8 cellular contexts compared by ENCODE assay signal in the genomic region with DNA sequence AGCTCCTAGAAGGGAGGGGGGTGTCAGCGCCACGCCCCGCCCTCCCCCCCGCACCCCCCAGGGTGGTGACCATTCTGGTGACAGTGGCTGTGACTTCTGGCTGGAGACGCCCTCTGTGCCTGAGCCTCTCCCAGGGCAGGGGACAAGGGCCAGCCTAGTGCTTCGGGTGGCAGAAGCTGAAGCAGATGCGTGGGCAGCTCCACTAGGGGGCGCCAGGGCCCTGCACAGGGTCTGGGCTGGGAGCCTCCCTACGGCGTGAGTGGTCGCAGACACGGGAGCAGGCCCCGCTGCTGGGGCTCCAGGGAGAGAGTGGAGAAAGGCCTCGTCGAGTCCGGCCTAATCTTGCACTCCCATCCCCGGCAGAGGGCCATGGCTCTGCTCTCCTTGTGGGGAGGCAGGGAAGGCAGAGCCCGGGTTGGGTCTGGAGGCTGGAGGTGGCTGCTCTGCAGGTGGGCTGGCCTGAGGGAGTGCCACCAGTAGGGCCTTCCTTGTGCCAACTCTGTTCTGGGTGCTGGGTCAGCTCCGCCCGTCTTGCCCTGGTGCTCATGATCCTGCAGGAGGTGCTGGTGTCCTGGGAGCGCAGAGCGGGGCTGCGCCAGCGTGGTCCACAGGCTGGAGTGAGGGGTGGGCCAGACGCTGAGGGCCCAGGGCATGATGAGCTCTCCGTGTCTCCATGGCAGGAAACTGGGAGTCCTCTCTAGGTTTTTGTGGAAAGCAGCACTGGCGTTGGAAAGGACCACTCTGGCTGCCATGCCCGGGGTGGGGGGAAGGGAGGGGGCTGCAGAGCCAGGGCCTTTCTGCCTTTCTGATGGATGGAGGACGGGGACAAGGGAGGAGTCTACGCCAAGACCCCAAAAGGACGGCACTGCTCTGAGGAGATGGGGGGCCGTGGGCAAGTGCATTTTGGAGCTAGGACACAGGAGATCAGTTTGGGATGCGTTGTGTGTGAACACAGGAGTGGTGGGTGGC. TPM values are rescaled to one million over a fixed set of nuclear protein-coding genes. Genes with fewer than 3 reads are reported as not detected.
A peak's percentile ranks its signal among the peaks of the same experiment; 100 is the strongest.
DNase-seq lines count a peak whose midpoint lies in the region; ATAC-seq and TF ChIP-seq lines count a peak whose summit lies in the region.

No MANE protein-coding gene starts in this region.

- TF ChIP-seq POLR2A in upper lobe of left lung (IDR thresholded peaks at IDR 0.05) = no peak

- H3K27ac ChIP-seq in dorsolateral prefrontal cortex (peak overlapping the region in 4 of 59 donors; percentile 11 to 56 (median 24)), upper lobe of left lung (no peak overlapping the region)

- no peaks in the 10 kb centered on the region for H3K9me3 ChIP-seq in upper lobe of left lung

- no peak overlapping the region for H3K27ac Mint-ChIP-seq in activated CD4-positive, alpha-beta T cell treated with anti-CD3 and anti-CD28 coated beads, Interleukin-2, amount 10 ng/mL, durations not matched to agents 24 days and 14 days
- no peak overlapping the region for H3K27ac Mint-ChIP-seq in natural killer cell

- intact Hi-C loops in activated CD4-positive, alpha-beta T cell treated with anti-CD3 and anti-CD28 coated beads, Interleukin-2, amount 10 ng/mL, durations not matched to agents 24 days and 14 days (cut with micrococcal nuclease) = loop anchor here (5.0 kb wide), 2 partner anchors 158 to 207 kb away; a partner anchor contains a TSS
- intact Hi-C loops in dorsolateral prefrontal cortex (cut with DNase I) (loop anchor here in 1 of 2 donors (5.0 kb wide), 2 partner anchors 43 to 153 kb away; a partner anchor contains a TSS), natural killer cell (cut with micrococcal nuclease) (no loop called here)

- no peaks in the 10 kb centered on the region for H3K27me3 Mint-ChIP-seq in activated CD4-positive, alpha-beta T cell treated with anti-CD3 and anti-CD28 coated beads, Interleukin-2, amount 10 ng/mL, durations not matched to agents 24 days and 14 days
- no peaks in the 10 kb centered on the region for H3K27me3 Mint-ChIP-seq in natural killer cell (ENCODE audit: low read depth in 2 of 2)

- peak; percentile 62 for DNase-seq in NCI-H2196 treated with DMSO at 0.1 percent for 48 hours (lab: John Stamatoyannopoulos, UW; ENCODE audit: unreplicated experiment)
- peak; percentile 91 for DNase-seq in activated CD4-positive, alpha-beta T cell treated with anti-CD3 and anti-CD28 coated beads, Interleukin-2, amount 10 ng/mL, durations not matched to agents 24 days and 14 days
- peak in 1 of 10 donors; percentile 61 for DNase-seq in dorsolateral prefrontal cortex
- DNase-seq in natural killer cell = peak; percentile 52
- peak; percentile 63 to 89 for DNase-seq in upper lobe of left lung
- DNase-seq in midbrain (lab: John Stamatoyannopoulos, UW) = no peak

- no peaks in the 10 kb centered on the region for H3K9me3 Mint-ChIP-seq in activated CD4-positive, alpha-beta T cell treated with anti-CD3 and anti-CD28 coated beads, Interleukin-2, amount 10 ng/mL, durations not matched to agents 24 days and 14 days
- H3K9me3 Mint-ChIP-seq in natural killer cell = no peaks in the 10 kb centered on the region

- peaks cover 19% of the 10 kb centered on the region for H3K4me1 Mint-ChIP-seq in activated CD4-positive, alpha-beta T cell treated with anti-CD3 and anti-CD28 coated beads, Interleukin-2, amount 10 ng/mL, durations not matched to agents 24 days and 14 days
- H3K4me1 Mint-ChIP-seq in natural killer cell = peaks cover 7 to 34% of the 10 kb centered on the region in 2 donors

- no peak for TF ChIP-seq EP300 in upper lobe of left lung (IDR thresholded peaks at IDR 0.05)

- H3K27me3 ChIP-seq in dorsolateral prefrontal cortex = no peaks in the 10 kb centered on the region
- no peaks in the 10 kb centered on the region for H3K27me3 ChIP-seq in upper lobe of left lung

- ATAC-seq in natural killer cell (no peak), upper lobe of left lung (ENCODE audit: low FRiP score in 2 of 2) (no peak), GM19328 (IDR thresholded peaks at IDR 0.05; ENCODE audit: unreplicated experiment) (no peak)

- H3K4me3 Mint-ChIP-seq in activated CD4-positive, alpha-beta T cell treated with anti-CD3 and anti-CD28 coated beads, Interleukin-2, amount 10 ng/mL, durations not matched to agents 24 days and 14 days = peak overlapping the region; percentile 39
- peak overlapping the region; percentile 37 for H3K4me3 Mint-ChIP-seq in natural killer cell

- H3K36me3 ChIP-seq in upper lobe of left lung = peaks cover 0 to 21% (median 2%) of the 10 kb centered on the region in 4 donors

- TF ChIP-seq CTCF in GM12875 (IDR thresholded peaks at IDR 0.05; ENCODE audit: borderline replicate concordance, insufficient read depth, low read depth, low read length) (peak; percentile 97), dorsolateral prefrontal cortex (IDR thresholded peaks at IDR 0.05 in 54 of 56, conservative IDR thresholded peaks at IDR 0.05 in 2 of 56; ENCODE audit: low read depth in 1 of 56, partially characterized antibody in 56 of 56) (peak in 55 of 56 donors; percentile 17 to 72 (median 59)), natural killer cell (IDR thresholded peaks at IDR 0.05) (peak; percentile 56), upper lobe of left lung (IDR thresholded peaks at IDR 0.05) (peak; percentile 61 to 74 (median 72))

- 66 to 68% methylated on average over 20 to 24 of the region's 33 CpGs for WGBS in upper lobe of left lung, 2 donors

- peaks cover 21 to 53% (median 41%) of the 10 kb centered on the region in 4 donors for H3K4me1 ChIP-seq in upper lobe of left lung

- H3K4me3 ChIP-seq in GM12875 (ENCODE audit: low read depth, low read length) (no peak overlapping the region), dorsolateral prefrontal cortex (peak overlapping the region in 2 of 59 donors; percentile 11 to 23), upper lobe of left lung (no peak overlapping the region)

- peaks cover 6% of the 10 kb centered on the region for H3K36me3 Mint-ChIP-seq in activated CD4-positive, alpha-beta T cell treated with anti-CD3 and anti-CD28 coated beads, Interleukin-2, amount 10 ng/mL, durations not matched to agents 24 days and 14 days (ENCODE audit: low read depth)
- no peaks in the 10 kb centered on the region for H3K36me3 Mint-ChIP-seq in natural killer cell

RNA-seq across cellular contexts. Expression of a gene that starts 2.5 kb away (rescaled TPM):
- total RNA-seq in activated CD4-positive, alpha-beta T cell treated with anti-CD3 and anti-CD28 coated beads, Interleukin-2, amount 10 ng/mL, durations not matched to agents 24 days and 14 days = 116 and 123 TPM in 2 replicates
- total RNA-seq in dorsolateral prefrontal cortex = 10 to 100 TPM; 28.0 to 64.9 (median 45.1) TPM
- total RNA-seq in natural killer cell = 10 to 100 TPM; 22.8 to 29.6 (median 27.0) TPM
- 10 to 100 TPM; 24.1 to 60.5 (median 47.8) TPM for total RNA-seq in upper lobe of left lung

RNA-seq across cellular contexts. Expression of a gene that starts 2.9 kb away (rescaled TPM):
- 39.0 and 40.6 TPM in 2 replicates for total RNA-seq in activated CD4-positive, alpha-beta T cell treated with anti-CD3 and anti-CD28 coated beads, Interleukin-2, amount 10 ng/mL, durations not matched to agents 24 days and 14 days
- total RNA-seq in dorsolateral prefrontal cortex (10 to 100 TPM in 95 of 120 experiments, 1 to 10 TPM in 25; 6.8 to 22.2 (median 12.3) TPM), natural killer cell (10 to 100 TPM; 15.9 to 21.6 (median 16.8) TPM), upper lobe of left lung (10 to 100 TPM; 14.0 to 57.6 (median 20.4) TPM)

RNA-seq across cellular contexts. Expression of a gene that starts 11.3 kb away (rescaled TPM):
- 11.5 and 12.1 TPM in 2 replicates for total RNA-seq in activated CD4-positive, alpha-beta T cell treated with anti-CD3 and anti-CD28 coated beads, Interleukin-2, amount 10 ng/mL, durations not matched to agents 24 days and 14 days
- total RNA-seq in dorsolateral prefrontal cortex (10 to 100 TPM in 119 of 120 experiments, 1 to 10 TPM in 1; 9.9 to 30.9 (median 21.2) TPM), natural killer cell (1 to 10 TPM in 2 of 3 donors, under 1 TPM in 1; 0.61 to 2.2 (median 2.1) TPM), upper lobe of left lung (10 to 100 TPM in 2 of 6 donors, 1 to 10 TPM in 4; 3.0 to 12.6 (median 7.1) TPM)

RNA-seq across cellular contexts. Expression of a gene that starts 17.3 kb away (rescaled TPM):
- total RNA-seq in activated CD4-positive, alpha-beta T cell treated with anti-CD3 and anti-CD28 coated beads, Interleukin-2, amount 10 ng/mL, durations not matched to agents 24 days and 14 days = 128 TPM in 2 replicates
- total RNA-seq in dorsolateral prefrontal cortex (100 to 1,000 TPM in 115 of 120 experiments, 10 to 100 TPM in 5; 80.1 to 213 (median 127) TPM), natural killer cell (100 to 1,000 TPM in 2 of 3 donors, 10 to 100 TPM in 1; 93.9 to 171 (median 145) TPM), upper lobe of left lung (100 to 1,000 TPM; 122 to 358 (median 211) TPM)

RNA-seq across cellular contexts. Expression of a gene that starts 31.4 kb away (rescaled TPM):
- total RNA-seq in activated CD4-positive, alpha-beta T cell treated with anti-CD3 and anti-CD28 coated beads, Interleukin-2, amount 10 ng/mL, durations not matched to agents 24 days and 14 days = 21.4 and 30.8 TPM in 2 replicates
- total RNA-seq in dorsolateral prefrontal cortex (10 to 100 TPM; 22.3 to 73.4 (median 36.6) TPM), natural killer cell (10 to 100 TPM; 22.7 to 26.7 (median 23.2) TPM), upper lobe of left lung (100 to 1,000 TPM in 1 of 6 donors, 10 to 100 TPM in 5; 25.0 to 101 (median 37.5) TPM)
